ENCODE assay signal across 30 cellular contexts in the genomic region with DNA sequence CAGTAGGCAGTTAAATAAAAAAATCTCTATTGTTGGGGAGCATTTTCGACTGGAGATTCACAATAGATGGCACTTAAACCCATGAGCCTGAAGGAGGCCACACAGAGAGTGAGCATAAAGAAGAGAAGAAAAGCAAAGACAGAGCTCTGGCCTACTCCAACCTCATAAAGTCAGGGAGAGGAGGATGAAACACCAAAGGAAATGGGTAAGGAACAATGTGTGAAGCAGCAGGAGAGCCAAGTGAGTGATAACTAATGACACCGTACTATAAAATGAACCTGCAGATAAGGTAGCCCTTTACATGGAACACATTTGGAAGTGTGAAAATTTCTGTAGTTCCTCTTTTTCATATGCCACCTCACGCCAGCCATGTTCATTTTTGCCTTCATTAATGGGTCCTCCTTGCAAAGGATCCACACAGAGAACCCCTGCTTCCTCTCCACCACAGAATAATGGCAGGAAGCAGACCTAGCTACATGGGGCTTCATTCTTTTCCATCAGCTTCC.
"Had no signal": no experiment of that assay in that cellular context is flagged by ENCODE, and none has a peak within 500 bp of the region (broad histone marks: within the 10 kb centered on the region; RNA-seq: fewer than 3 reads in every experiment).

No MANE protein-coding gene starts in this region.

- H3K27me3 ChIP-seq: body of pancreas, esophagus squamous epithelium, right atrium auricular region, stomach, suprapubic skin, tibial artery had no signal

- H3K36me3 Mint-ChIP-seq: activated naive CD8-positive, alpha-beta T cell; naive thymus-derived CD4-positive, alpha-beta T cell; stimulated activated naive B cell treated with anti-CD40 and anti-IgM and Interleukin-4, amounts not matched to agents 10 μg/mL and 1 μg/mL and 100 μg/mL, for 72 hours had no signal

- H3K4me3 Mint-ChIP-seq: activated naive CD8-positive, alpha-beta T cell; naive thymus-derived CD4-positive, alpha-beta T cell; neural crest cell; stimulated activated naive B cell treated with anti-CD40 and anti-IgM and Interleukin-4, amounts not matched to agents 10 μg/mL and 1 μg/mL and 100 μg/mL, for 72 hours; T-helper 1 cell treated with Interleukin-12 subunit alpha and Interleukin-12 subunit beta and Interleukin-4 antibody, amounts not matched to agents 30 μg/mL and 1 μg/mL, for 36 hours had no signal

- ATAC-seq: activated CD4-positive, CD25-positive, alpha-beta regulatory T cell treated with anti-CD3 and anti-CD28 coated beads, Interleukin-2, amount 50 U/mL, for 24 hours; body of pancreas; naive thymus-derived CD4-positive, alpha-beta T cell; stimulated activated naive B cell treated with anti-CD40 and anti-IgM and Interleukin-4, amounts not matched to agents 10 μg/mL and 1 μg/mL and 100 μg/mL, for 72 hours had no signal

- FAIRE-seq: colon, endometrium had no signal

- H3K4me3 ChIP-seq: body of pancreas, esophagus squamous epithelium, right atrium auricular region, stomach, suprapubic skin, tibial artery had no signal

- H3K36me3 ChIP-seq: esophagus squamous epithelium, right atrium auricular region, stomach, suprapubic skin, tibial artery, WERI-Rb-1 had no signal

- H3K4me1 ChIP-seq: body of pancreas, right atrium auricular region, stomach, suprapubic skin, tibial artery had no signal

- H3K9me3 ChIP-seq: body of pancreas, esophagus squamous epithelium, right atrium auricular region, stomach, suprapubic skin, tibial artery had no signal

- H3K9me3 Mint-ChIP-seq: neural crest cell; stimulated activated naive B cell treated with anti-CD40 and anti-IgM and Interleukin-4, amounts not matched to agents 10 μg/mL and 1 μg/mL and 100 μg/mL, for 72 hours; T-helper 1 cell treated with Interleukin-12 subunit alpha and Interleukin-12 subunit beta and Interleukin-4 antibody, amounts not matched to agents 30 μg/mL and 1 μg/mL, for 36 hours had no signal

- H3K27ac ChIP-seq: body of pancreas, epithelial cell of prostate, esophagus squamous epithelium, right atrium auricular region, stomach, suprapubic skin, tibial artery, WERI-Rb-1 had no signal

- DNase-seq: activated CD4-positive, alpha-beta T cell treated with anti-CD3 and anti-CD28 coated beads for 48 hours; activated CD4-positive, alpha-beta T cell treated with anti-CD3 and anti-CD28 coated beads, Interleukin-2, amount 50 U/mL, for 48 hours; activated CD8-positive, alpha-beta memory T cell treated with anti-CD3 and anti-CD28 coated beads for 24 hours; activated effector memory CD4-positive, alpha-beta T cell treated with Interleukin-2 at 50 U/mL for 16 hours; activated naive CD4-positive, alpha-beta T cell treated with Interleukin-2 at 50 U/mL for 16 hours; aorta; body of pancreas; dermis blood vessel endothelial cell; effector CD4-positive, alpha-beta T cell; esophagus squamous epithelium; foreskin melanocyte; islet precursor cell; left ventricle myocardium superior; naive thymus-derived CD4-positive, alpha-beta T cell; stimulated activated CD4-positive, alpha-beta T cell treated with anti-CD3 and anti-CD28 coated beads, Interleukin-15, amount 100 ng/mL, for 24 hours; stimulated activated CD4-positive, alpha-beta T cell treated with anti-CD3 and anti-CD28 coated beads, Interleukin-2, amount 100 ng/mL, for 24 hours; stimulated activated naive B cell treated with anti-CD40 and anti-IgM and Interleukin-4, amounts not matched to agents 10 μg/mL and 1 μg/mL and 100 μg/mL, for 72 hours; stomach; T-helper 9 cell; tibial artery; WERI-Rb-1 had no signal

- H3K27me3 Mint-ChIP-seq: activated naive CD8-positive, alpha-beta T cell; naive thymus-derived CD4-positive, alpha-beta T cell; stimulated activated naive B cell treated with anti-CD40 and anti-IgM and Interleukin-4, amounts not matched to agents 10 μg/mL and 1 μg/mL and 100 μg/mL, for 72 hours had no signal

- H3K27ac Mint-ChIP-seq: activated naive CD8-positive, alpha-beta T cell; naive thymus-derived CD4-positive, alpha-beta T cell; stimulated activated naive B cell treated with anti-CD40 and anti-IgM and Interleukin-4, amounts not matched to agents 10 μg/mL and 1 μg/mL and 100 μg/mL, for 72 hours; T-helper 1 cell treated with Interleukin-12 subunit alpha and Interleukin-12 subunit beta and Interleukin-4 antibody, amounts not matched to agents 30 μg/mL and 1 μg/mL, for 36 hours had no signal
